Comparison of ENCODE assay signal across 8 cellular contexts in the genomic region with DNA sequence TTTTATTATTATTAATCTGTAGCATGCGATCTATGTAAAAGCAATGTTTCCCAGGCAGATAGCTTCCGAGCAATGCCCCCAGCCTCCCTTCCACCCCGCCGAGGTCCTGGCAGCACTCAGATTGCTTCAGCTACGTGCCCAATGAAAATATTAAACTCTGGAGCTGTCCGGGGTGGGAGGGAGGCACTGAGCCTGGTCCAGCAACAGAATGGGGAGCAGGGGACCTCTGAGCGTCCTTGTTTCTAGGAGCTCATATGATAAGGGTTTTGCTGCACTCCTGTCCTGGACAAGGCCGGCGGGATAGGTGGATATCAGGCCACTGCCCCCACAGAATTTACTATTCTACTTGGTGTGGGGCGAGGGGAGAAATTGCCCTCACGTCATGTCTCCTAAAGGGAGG. TPM values are rescaled to one million over a fixed set of nuclear protein-coding genes. Genes with fewer than 3 reads are reported as not detected.
DNase-seq lines count a peak whose midpoint lies in the region; ATAC-seq and TF ChIP-seq lines count a peak whose summit lies in the region.

No MANE protein-coding gene starts in this region.

- peak overlapping the region; percentile 49 for H3K27ac Mint-ChIP-seq in T-helper 1 cell treated with Interleukin-12 subunit alpha and Interleukin-12 subunit beta and Interleukin-4 antibody, amounts not matched to agents 30 μg/mL and 1 μg/mL, for 36 hours
- no peak overlapping the region for H3K27ac Mint-ChIP-seq in activated naive CD8-positive, alpha-beta T cell treated with anti-CD3 and anti-CD28 coated beads, Interleukin-2, amount 50 U/mL, for 24 hours
- H3K27ac Mint-ChIP-seq in stimulated activated memory B cell treated with anti-CD40 and anti-IgM and Interleukin-4, amounts not matched to agents 10 μg/mL and 1 μg/mL and 100 μg/mL, for 72 hours, result peak overlapping the region; percentile 81

- no peak for TF ChIP-seq CTCF in adrenal gland (IDR thresholded peaks at IDR 0.05)

- H3K27me3 Mint-ChIP-seq in T-helper 1 cell treated with Interleukin-12 subunit alpha and Interleukin-12 subunit beta and Interleukin-4 antibody, amounts not matched to agents 30 μg/mL and 1 μg/mL, for 36 hours (ENCODE audit: low read depth), result no peaks in the 10 kb centered on the region
- peaks cover 26% of the 10 kb centered on the region for H3K27me3 Mint-ChIP-seq in activated naive CD8-positive, alpha-beta T cell treated with anti-CD3 and anti-CD28 coated beads, Interleukin-2, amount 50 U/mL, for 24 hours
- no peaks in the 10 kb centered on the region for H3K27me3 Mint-ChIP-seq in stimulated activated memory B cell treated with anti-CD40 and anti-IgM and Interleukin-4, amounts not matched to agents 10 μg/mL and 1 μg/mL and 100 μg/mL, for 72 hours

- H3K4me3 ChIP-seq in adrenal gland, result no peak overlapping the region

- H3K36me3 Mint-ChIP-seq in T-helper 1 cell treated with Interleukin-12 subunit alpha and Interleukin-12 subunit beta and Interleukin-4 antibody, amounts not matched to agents 30 μg/mL and 1 μg/mL, for 36 hours (ENCODE audit: low read depth), result peaks cover 5% of the 10 kb centered on the region
- H3K36me3 Mint-ChIP-seq in activated naive CD8-positive, alpha-beta T cell treated with anti-CD3 and anti-CD28 coated beads, Interleukin-2, amount 50 U/mL, for 24 hours (ENCODE audit: low read depth), result no peaks in the 10 kb centered on the region
- no peaks in the 10 kb centered on the region for H3K36me3 Mint-ChIP-seq in stimulated activated memory B cell treated with anti-CD40 and anti-IgM and Interleukin-4, amounts not matched to agents 10 μg/mL and 1 μg/mL and 100 μg/mL, for 72 hours

- peaks cover 7 to 16% of the 10 kb centered on the region in 2 donors for H3K4me1 ChIP-seq in adrenal gland (replicated peaks in 1 of 2)

- H3K27me3 ChIP-seq in adrenal gland, result peaks cover 38% of the 10 kb centered on the region

- no peaks in the 10 kb centered on the region for H3K9me3 Mint-ChIP-seq in T-helper 1 cell treated with Interleukin-12 subunit alpha and Interleukin-12 subunit beta and Interleukin-4 antibody, amounts not matched to agents 30 μg/mL and 1 μg/mL, for 36 hours
- no peaks in the 10 kb centered on the region for H3K9me3 Mint-ChIP-seq in activated naive CD8-positive, alpha-beta T cell treated with anti-CD3 and anti-CD28 coated beads, Interleukin-2, amount 50 U/mL, for 24 hours
- H3K9me3 Mint-ChIP-seq in stimulated activated memory B cell treated with anti-CD40 and anti-IgM and Interleukin-4, amounts not matched to agents 10 μg/mL and 1 μg/mL and 100 μg/mL, for 72 hours, result no peaks in the 10 kb centered on the region

- intact Hi-C loops in adrenal gland (cut with DNase I), result no loop called here

- DNase-seq in T-helper 1 cell, result no peak
- no peak for DNase-seq in activated naive CD8-positive, alpha-beta T cell treated with anti-CD3 and anti-CD28 coated beads, Interleukin-2, amount 50 U/mL, for 24 hours
- peak; percentile 23 for DNase-seq in kidney tubule cell (ENCODE audit: low spot score)
- no peak for DNase-seq in adrenal gland

- no peaks in the 10 kb centered on the region for H3K36me3 ChIP-seq in adrenal gland (replicated peaks in 1 of 2)

- 62 to 71% (median 64%) methylated on average over 11 of the region's 11 CpGs for WGBS in adrenal gland, 4 donors

- ATAC-seq in activated naive CD8-positive, alpha-beta T cell treated with anti-CD3 and anti-CD28 coated beads, Interleukin-2, amount 50 U/mL, for 24 hours, result no peak
- ATAC-seq in stimulated activated memory B cell treated with anti-CD40 and anti-IgM and Interleukin-4, amounts not matched to agents 10 μg/mL and 1 μg/mL and 100 μg/mL, for 72 hours, result no peak
- ATAC-seq in HG03159 (IDR thresholded peaks at IDR 0.05; ENCODE audit: unreplicated experiment) (no peak), HG02678 (IDR thresholded peaks at IDR 0.05; ENCODE audit: unreplicated experiment) (no peak)

- no peak overlapping the region for H3K27ac ChIP-seq in adrenal gland

- H3K4me3 Mint-ChIP-seq in T-helper 1 cell treated with Interleukin-12 subunit alpha and Interleukin-12 subunit beta and Interleukin-4 antibody, amounts not matched to agents 30 μg/mL and 1 μg/mL, for 36 hours, result peak overlapping the region; percentile 57
- H3K4me3 Mint-ChIP-seq in activated naive CD8-positive, alpha-beta T cell treated with anti-CD3 and anti-CD28 coated beads, Interleukin-2, amount 50 U/mL, for 24 hours, result peak overlapping the region; percentile 9
- no peak overlapping the region for H3K4me3 Mint-ChIP-seq in stimulated activated memory B cell treated with anti-CD40 and anti-IgM and Interleukin-4, amounts not matched to agents 10 μg/mL and 1 μg/mL and 100 μg/mL, for 72 hours

- no peak for TF ChIP-seq POLR2A in adrenal gland (IDR thresholded peaks at IDR 0.05)

- H3K4me1 Mint-ChIP-seq in T-helper 1 cell treated with Interleukin-12 subunit alpha and Interleukin-12 subunit beta and Interleukin-4 antibody, amounts not matched to agents 30 μg/mL and 1 μg/mL, for 36 hours (ENCODE audit: low read depth), result peaks cover 31% of the 10 kb centered on the region
- H3K4me1 Mint-ChIP-seq in activated naive CD8-positive, alpha-beta T cell treated with anti-CD3 and anti-CD28 coated beads, Interleukin-2, amount 50 U/mL, for 24 hours, result peaks cover 15% of the 10 kb centered on the region
- H3K4me1 Mint-ChIP-seq in stimulated activated memory B cell treated with anti-CD40 and anti-IgM and Interleukin-4, amounts not matched to agents 10 μg/mL and 1 μg/mL and 100 μg/mL, for 72 hours, result peaks cover 30% of the 10 kb centered on the region

- no peaks in the 10 kb centered on the region for H3K9me3 ChIP-seq in adrenal gland (replicated peaks in 1 of 3)

RNA-seq across cellular contexts. Expression of a gene that starts 44.5 kb away (rescaled TPM):
- 1 to 10 TPM; 1.1 to 5.4 (median 2.4) TPM for total RNA-seq in adrenal gland
- 1 to 10 TPM; 1.1 to 4.3 (median 1.5) TPM for polyA plus RNA-seq in adrenal gland
